ENCODE assay signal across 10 cellular contexts in the genomic region with DNA sequence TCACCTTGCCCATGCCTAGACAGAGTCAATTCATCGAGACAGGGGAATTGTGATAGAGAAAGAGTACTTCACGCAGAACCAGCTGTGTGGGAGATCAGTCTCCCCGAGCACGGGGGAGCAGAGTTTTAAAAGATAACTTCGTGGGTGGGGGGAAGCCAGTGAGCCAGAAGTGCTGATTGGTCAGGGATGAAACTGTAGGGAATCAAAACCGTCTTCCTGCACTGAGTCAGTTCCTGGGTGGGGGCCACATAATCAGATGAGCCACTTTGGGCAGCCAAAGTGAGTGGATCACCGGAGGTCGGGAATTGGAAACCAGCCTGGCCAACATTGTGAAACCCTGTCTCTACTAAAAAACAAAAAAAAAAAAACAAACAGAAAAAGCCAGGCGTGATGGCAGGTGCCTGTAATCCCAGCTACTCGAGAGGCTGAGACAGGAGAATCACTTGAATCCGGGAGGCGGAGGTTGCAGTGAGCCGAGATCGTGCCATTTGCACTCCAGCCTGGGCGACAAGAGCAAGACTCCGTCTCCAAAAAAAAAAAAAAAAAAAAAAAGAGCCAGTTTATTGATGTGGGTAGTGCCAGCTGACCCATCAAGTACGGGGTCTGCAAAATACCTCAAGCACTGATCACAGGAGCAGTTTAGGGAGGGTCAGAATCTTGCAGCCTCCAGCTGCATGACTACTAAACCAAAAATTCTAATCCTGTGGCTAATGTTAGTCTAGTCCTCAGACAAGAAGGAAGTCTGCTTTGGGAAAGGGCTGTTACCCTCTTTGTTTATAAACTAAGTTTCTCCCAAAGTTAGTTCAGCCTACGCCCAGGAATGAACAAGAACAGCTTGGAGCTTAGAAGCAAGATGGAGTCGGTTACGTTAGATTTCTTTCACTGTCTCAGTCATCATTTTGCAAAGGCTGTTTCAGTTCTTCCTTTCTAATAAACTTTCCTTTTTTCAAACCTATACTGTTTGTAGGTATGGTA. TPM values are rescaled to one million over a fixed set of nuclear protein-coding genes. Genes with fewer than 3 reads are reported as not detected.
DNase-seq lines count a peak whose midpoint lies in the region; ATAC-seq and TF ChIP-seq lines count a peak whose summit lies in the region.
"Had no signal": no experiment of that assay in that cellular context is flagged by ENCODE, and none has a peak within 500 bp of the region (broad histone marks: within the 10 kb centered on the region; RNA-seq: fewer than 3 reads in every experiment).

No MANE protein-coding gene starts in this region.

- no peak overlapping the region for H3K4me3 ChIP-seq in CD8-positive, alpha-beta memory T cell (ENCODE audit: low read length)

- H3K9me3 Mint-ChIP-seq in CD8-positive, alpha-beta memory T cell, result no peaks in the 10 kb centered on the region
- no peaks in the 10 kb centered on the region for H3K9me3 Mint-ChIP-seq in nephron

- no peak for TF ChIP-seq CTCF in nephron (IDR thresholded peaks at IDR 0.05; ENCODE audit: unreplicated experiment in 3 of 3)

- H3K9me3 ChIP-seq in CD8-positive, alpha-beta memory T cell (ENCODE audit: low read length), result no peaks in the 10 kb centered on the region
- H3K9me3 ChIP-seq: neutrophil had no signal

- H3K27ac Mint-ChIP-seq in CD8-positive, alpha-beta memory T cell, result peak overlapping the region; percentile 84 to 99 (median 92)
- no peak overlapping the region for H3K27ac Mint-ChIP-seq in nephron

- peaks cover 0 to 11% of the 10 kb centered on the region in 2 donors for H3K27me3 Mint-ChIP-seq in CD8-positive, alpha-beta memory T cell
- H3K27me3 Mint-ChIP-seq in nephron (ENCODE audit: low read depth), result no peaks in the 10 kb centered on the region

- POLR2A ChIA-PET in CD8-positive, alpha-beta memory T cell (lab: Charles Lee), result interaction anchor here (0.6 kb wide), 1 partner anchor 1080 kb away, joined by 4 read pairs; no protein-coding TSS in a partner anchor

- CTCF ChIA-PET in CD8-positive, alpha-beta memory T cell (lab: Charles Lee), result no interaction called here

- in situ Hi-C loops in G401 (cut with HindIII; ENCODE audit: low sequenced_read_pairs), result no loop called here

- peaks cover 80 to 91% (median 87%) of the 10 kb centered on the region in 3 donors for H3K4me1 Mint-ChIP-seq in CD8-positive, alpha-beta memory T cell
- peaks cover 40% of the 10 kb centered on the region for H3K4me1 Mint-ChIP-seq in nephron

- H3K36me3 Mint-ChIP-seq in CD8-positive, alpha-beta memory T cell, result peaks cover 0 to 47% (median 3%) of the 10 kb centered on the region in 3 donors
- peaks cover 28% of the 10 kb centered on the region for H3K36me3 Mint-ChIP-seq in nephron (ENCODE audit: low read depth)

- no peak for ATAC-seq in HG03457 (IDR thresholded peaks at IDR 0.05; ENCODE audit: unreplicated experiment)

- DNase-seq in CD8-positive, alpha-beta memory T cell, result no peak
- DNase-seq in NCI-H226 (peak; percentile 82), amniotic epithelial cell (ENCODE audit: low read depth) (peak; percentile 49), NCI-H82 (lab: John Stamatoyannopoulos, UW) (no peak), SHP77 (lab: John Stamatoyannopoulos, UW) (no peak), G401 (ENCODE audit: low spot score) (no peak)
- DNase-seq: NCI-H146 had no signal

- H3K27me3 ChIP-seq in CD8-positive, alpha-beta memory T cell (ENCODE audit: insufficient read depth, low read length, poor library complexity, severe bottlenecking), result no peaks in the 10 kb centered on the region
- H3K27me3 ChIP-seq: neutrophil had no signal

- peaks cover 78% of the 10 kb centered on the region for H3K4me1 ChIP-seq in CD8-positive, alpha-beta memory T cell (ENCODE audit: insufficient read depth, low read length)

- peak overlapping the region; percentile 59 to 97 (median 72) for H3K4me3 Mint-ChIP-seq in CD8-positive, alpha-beta memory T cell
- H3K4me3 Mint-ChIP-seq in nephron, result peak overlapping the region; percentile 12 to 59 (median 26)

- no peak overlapping the region for H3K27ac ChIP-seq in CD8-positive, alpha-beta memory T cell (ENCODE audit: low read depth, low read length)
- H3K27ac ChIP-seq: neutrophil had no signal

- H3K36me3 ChIP-seq in CD8-positive, alpha-beta memory T cell (ENCODE audit: insufficient read depth, low read length), result no peaks in the 10 kb centered on the region
- H3K36me3 ChIP-seq: neutrophil had no signal

RNA-seq across cellular contexts. Expression of a gene that starts 3.9 kb away (rescaled TPM):
- total RNA-seq in CD8-positive, alpha-beta memory T cell, result 10 to 100 TPM; 19.9 to 21.9 TPM
- polyA plus RNA-seq in CD8-positive, alpha-beta memory T cell, result 12.0 TPM
- 24.6 and 25.7 TPM in 2 replicates for total RNA-seq in G401 (2014; rRNA removed; shearing (Covaris generic))

RNA-seq across cellular contexts. Expression of a gene that starts 22.1 kb away (rescaled TPM):
- 10 to 100 TPM; 41.3 to 41.5 TPM for total RNA-seq in CD8-positive, alpha-beta memory T cell
- polyA plus RNA-seq in CD8-positive, alpha-beta memory T cell, result 71.0 TPM
- total RNA-seq in G401 (2014; rRNA removed; shearing (Covaris generic)), result 71.4 and 112 TPM in 2 replicates

Comparison
In these comparisons a context has a peak if more than half of its experiments do, and no peak if none do; other contexts are left out.
1. DNase-seq: peak in NCI-H226 (single experiment) and amniotic epithelial cell (single experiment); none in CD8-positive, alpha-beta memory T cell (0 of 5), NCI-H82 (single experiment), SHP77 (0 of 2) and G401 (single experiment).
2. H3K27ac Mint-ChIP-seq: peak in CD8-positive, alpha-beta memory T cell (8 of 8); none in nephron (0 of 3).